Comparison of ENCODE assay signal across 20 cellular contexts in the genomic region with DNA sequence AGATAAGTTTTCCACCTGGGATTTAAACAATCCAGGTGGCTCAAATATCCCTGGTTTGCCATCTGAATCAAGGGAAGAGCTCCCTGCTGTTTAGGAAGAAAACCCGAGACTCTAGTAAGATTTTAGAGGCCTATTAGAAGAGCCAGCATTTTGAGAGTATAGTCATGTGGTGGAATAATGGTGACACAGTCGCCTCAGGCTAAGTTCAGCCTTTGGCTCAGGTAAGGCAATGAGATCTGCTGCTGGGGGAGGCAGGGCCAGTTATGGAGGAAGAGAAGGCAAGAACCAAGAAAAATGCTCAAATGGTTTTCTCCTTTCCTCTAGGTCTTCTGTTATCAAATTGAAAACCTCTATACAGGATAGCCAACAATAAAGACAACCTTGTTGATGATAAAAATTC.
"Had no signal": no experiment of that assay in that cellular context is flagged by ENCODE, and none has a peak within 500 bp of the region (broad histone marks: within the 10 kb centered on the region; RNA-seq: fewer than 3 reads in every experiment).

No MANE protein-coding gene starts in this region.

- H3K4me1 Mint-ChIP-seq: activated CD4-positive, alpha-beta memory T cell treated with anti-CD3 and anti-CD28 coated beads, Interleukin-2, amount 10 ng/mL, durations not matched to agents 7 days and 5 days; activated CD4-positive, alpha-beta T cell treated with anti-CD3 and anti-CD28 coated beads, Interleukin-2, amount 10 ng/mL, durations not matched to agents 24 days and 14 days; activated naive CD8-positive, alpha-beta T cell treated with anti-CD3 and anti-CD28 coated beads, Interleukin-2, amount 10 ng/mL, durations not matched to agents 7 days and 5 days; memory B cell; stimulated activated effector memory CD8-positive, alpha-beta T cell treated with anti-CD3 and anti-CD28 coated beads, Interleukin-12 subunit alpha, Interleukin-12 subunit beta, amount 100 ng/mL, for 72 hours had no signal

- H3K4me3 Mint-ChIP-seq: activated CD4-positive, alpha-beta memory T cell treated with anti-CD3 and anti-CD28 coated beads, Interleukin-2, amount 10 ng/mL, durations not matched to agents 7 days and 5 days; activated CD4-positive, alpha-beta T cell treated with anti-CD3 and anti-CD28 coated beads, Interleukin-2, amount 10 ng/mL, durations not matched to agents 24 days and 14 days; activated naive CD4-positive, alpha-beta T cell treated with anti-CD3 and anti-CD28 coated beads for 36 hours; activated naive CD8-positive, alpha-beta T cell treated with anti-CD3 and anti-CD28 coated beads, Interleukin-2, amount 10 ng/mL, durations not matched to agents 7 days and 5 days; activated T-cell treated with anti-CD3 and anti-CD28 coated beads, Interleukin-2, amount 50 U/mL, for 72 hours; endodermal cell; memory B cell; stimulated activated effector memory CD8-positive, alpha-beta T cell treated with anti-CD3 and anti-CD28 coated beads, Interleukin-12 subunit alpha, Interleukin-12 subunit beta, amount 100 ng/mL, for 72 hours; type B pancreatic cell had no signal

- DNase-seq: activated CD4-positive, alpha-beta memory T cell treated with anti-CD3 and anti-CD28 coated beads, Interleukin-2, amount 10 ng/mL, durations not matched to agents 7 days and 5 days; activated CD4-positive, alpha-beta T cell treated with anti-CD3 and anti-CD28 coated beads, Interleukin-2, amount 10 ng/mL, durations not matched to agents 24 days and 14 days; activated effector memory CD4-positive, alpha-beta T cell treated with Interleukin-2 at 50 U/mL for 16 hours; activated naive CD4-positive, alpha-beta T cell treated with anti-CD3 and anti-CD28 coated beads for 36 hours; activated naive CD8-positive, alpha-beta T cell treated with anti-CD3 and anti-CD28 coated beads, Interleukin-2, amount 10 ng/mL, durations not matched to agents 7 days and 5 days; activated T-cell treated with anti-CD3 and anti-CD28 coated beads, Interleukin-2, amount 50 U/mL, for 72 hours; amniotic stem cell; cortex of kidney; endodermal cell; heart left ventricle; left colon; right lobe of liver; stimulated activated CD4-positive, alpha-beta T cell treated with anti-CD3 and anti-CD28 coated beads, Interleukin-2, amount 100 ng/mL, for 24 hours had no signal

- H3K27ac Mint-ChIP-seq: activated CD4-positive, alpha-beta memory T cell treated with anti-CD3 and anti-CD28 coated beads, Interleukin-2, amount 10 ng/mL, durations not matched to agents 7 days and 5 days; activated CD4-positive, alpha-beta T cell treated with anti-CD3 and anti-CD28 coated beads, Interleukin-2, amount 10 ng/mL, durations not matched to agents 24 days and 14 days; activated naive CD4-positive, alpha-beta T cell treated with anti-CD3 and anti-CD28 coated beads for 36 hours; activated naive CD8-positive, alpha-beta T cell treated with anti-CD3 and anti-CD28 coated beads, Interleukin-2, amount 10 ng/mL, durations not matched to agents 7 days and 5 days; activated T-cell treated with anti-CD3 and anti-CD28 coated beads, Interleukin-2, amount 50 U/mL, for 72 hours; endodermal cell; memory B cell; stimulated activated effector memory CD8-positive, alpha-beta T cell treated with anti-CD3 and anti-CD28 coated beads, Interleukin-12 subunit alpha, Interleukin-12 subunit beta, amount 100 ng/mL, for 72 hours; type B pancreatic cell had no signal

- H3K36me3 ChIP-seq: cardiac muscle cell, right lobe of liver had no signal

- H3K9me3 Mint-ChIP-seq: activated CD4-positive, alpha-beta memory T cell treated with anti-CD3 and anti-CD28 coated beads, Interleukin-2, amount 10 ng/mL, durations not matched to agents 7 days and 5 days; activated CD4-positive, alpha-beta T cell treated with anti-CD3 and anti-CD28 coated beads, Interleukin-2, amount 10 ng/mL, durations not matched to agents 24 days and 14 days; activated naive CD4-positive, alpha-beta T cell treated with anti-CD3 and anti-CD28 coated beads for 36 hours; activated naive CD8-positive, alpha-beta T cell treated with anti-CD3 and anti-CD28 coated beads, Interleukin-2, amount 10 ng/mL, durations not matched to agents 7 days and 5 days; activated T-cell treated with anti-CD3 and anti-CD28 coated beads, Interleukin-2, amount 50 U/mL, for 72 hours; endodermal cell; memory B cell; stimulated activated effector memory CD8-positive, alpha-beta T cell treated with anti-CD3 and anti-CD28 coated beads, Interleukin-12 subunit alpha, Interleukin-12 subunit beta, amount 100 ng/mL, for 72 hours; type B pancreatic cell had no signal

- H3K9me3 ChIP-seq: heart left ventricle, right lobe of liver had no signal

- H3K27me3 Mint-ChIP-seq: activated CD4-positive, alpha-beta memory T cell treated with anti-CD3 and anti-CD28 coated beads, Interleukin-2, amount 10 ng/mL, durations not matched to agents 7 days and 5 days; activated CD4-positive, alpha-beta T cell treated with anti-CD3 and anti-CD28 coated beads, Interleukin-2, amount 10 ng/mL, durations not matched to agents 24 days and 14 days; activated naive CD8-positive, alpha-beta T cell treated with anti-CD3 and anti-CD28 coated beads, Interleukin-2, amount 10 ng/mL, durations not matched to agents 7 days and 5 days; memory B cell; type B pancreatic cell had no signal

- H3K27me3 ChIP-seq: cardiac muscle cell, heart left ventricle, right lobe of liver had no signal

- H3K27ac ChIP-seq: cardiac muscle cell, epithelial cell of prostate, heart left ventricle, parathyroid adenoma, right lobe of liver, skin epidermis had no signal

- H3K4me3 ChIP-seq: cardiac muscle cell, heart left ventricle, right lobe of liver, skin epidermis had no signal

- H3K9ac ChIP-seq: parathyroid adenoma had no signal

- H3K4me1 ChIP-seq: heart left ventricle, parathyroid adenoma, right lobe of liver had no signal
